ENCODE assay signal across 9 cellular contexts in genomic region chr13:114100446-114101320, GRCh38. TPM values are rescaled to one million over a fixed set of nuclear protein-coding genes. Genes with fewer than 3 reads are reported as not detected.
DNase-seq lines count a peak whose midpoint lies in the region; ATAC-seq, FAIRE-seq and TF ChIP-seq lines count a peak whose summit lies in the region.
"Had no signal": no experiment of that assay in that cellular context is flagged by ENCODE, and none has a peak within 500 bp of the region (broad histone marks: within the 10 kb centered on the region; RNA-seq: fewer than 3 reads in every experiment).

No MANE protein-coding gene starts in this region.

- peak overlapping the region; percentile 24 for H2BK5ac ChIP-seq in mesenchymal stem cell (ENCODE audit: low read depth, low read length, poor library complexity, severe bottlenecking)

- SMC1A ChIA-PET in GM12878 (lab: Charles Lee; ENCODE audit: uncharacterized antibody, unreplicated experiment), result no interaction called here

- peak; percentile 17 for DNase-seq in activated CD4-positive, alpha-beta T cell treated with anti-CD3 and anti-CD28 coated beads for 36 hours
- no peak for DNase-seq in activated CD4-positive, alpha-beta T cell treated with anti-CD3 and anti-CD28 coated beads for 4 hours
- DNase-seq in GM12878 (ENCODE audit: low read depth, low spot score), result no peak
- peak; percentile 72 for DNase-seq in mesenchymal stem cell
- DNase-seq in thyroid gland, result peak in 1 of 2 donors; percentile 57
- DNase-seq in NCI-H1048 (lab: John Stamatoyannopoulos, UW), result no peak
- DNase-seq: OCI-M1 had no signal

- no peak for TF ChIP-seq EP300 in GM12878 (IDR thresholded peaks at IDR 0.05; ENCODE audit: borderline replicate concordance in 1 of 2, control insufficient read depth in 1 of 2, low read depth in 2 of 2, low read length in 2 of 2)

- ATAC-seq in activated CD4-positive, alpha-beta T cell treated with anti-CD3 and anti-CD28 coated beads for 36 hours, result no peak
- peak; percentile 58 for ATAC-seq in GM12878
- ATAC-seq in GM19455 (IDR thresholded peaks at IDR 0.05; ENCODE audit: unreplicated experiment), result no peak
- no peak for ATAC-seq in GM18520 (IDR thresholded peaks at IDR 0.05; ENCODE audit: unreplicated experiment)

- no peaks in the 10 kb centered on the region; the same call in 1 of the 2 replicates for H3K79me2 ChIP-seq in GM12878 (ENCODE audit: control insufficient read depth, insufficient read depth, low read length)

- H3K36me3 ChIP-seq in GM12878 (ENCODE audit: control insufficient read depth in 2 of 2, insufficient read depth in 2 of 2, low read length in 1 of 2), result peaks cover 0 to 1% of the 10 kb centered on the region in 2 experiments; a peak in 2 of 4 replicates
- peaks cover 3 to 60% of the 10 kb centered on the region in 2 experiments for H3K36me3 ChIP-seq in mesenchymal stem cell (ENCODE audit: control insufficient read depth in 1 of 2, insufficient read depth in 2 of 2, low read depth in 1 of 2, low read length in 2 of 2)
- H3K36me3 ChIP-seq in thyroid gland, result no peaks in the 10 kb centered on the region

- H2AFZ ChIP-seq in GM12878 (ENCODE audit: control insufficient read depth, low read depth, low read length) (no peak overlapping the region), mesenchymal stem cell (ENCODE audit: low read depth, low read length) (no peak overlapping the region)

- peak overlapping the region in 1 of 2 experiments; percentile 80 for H3K14ac ChIP-seq in mesenchymal stem cell (ENCODE audit: low read length in 2 of 2)

- peak overlapping the region; percentile 85 for H4K91ac ChIP-seq in mesenchymal stem cell (ENCODE audit: low read length)

- peak overlapping the region; percentile 48 to 86 for H3K18ac ChIP-seq in mesenchymal stem cell (ENCODE audit: low read depth in 1 of 2, low read length in 2 of 2)

- H3K23ac ChIP-seq in mesenchymal stem cell (ENCODE audit: low read length in 2 of 2), result peak overlapping the region in 1 of 2 experiments; percentile 29

- peak overlapping the region; percentile 79 for H2AK5ac ChIP-seq in mesenchymal stem cell (ENCODE audit: low read length, severe bottlenecking)

- TF ChIP-seq CTCF in GM12878 (IDR thresholded peaks at IDR 0.05 in 2 of 3, conservative IDR thresholded peaks at IDR 0.05 in 1 of 3; ENCODE audit: control insufficient read depth in 2 of 3, extremely low read depth in 1 of 3, insufficient read depth in 1 of 3, low read depth in 3 of 3, low read length in 3 of 3) (no peak), thyroid gland (IDR thresholded peaks at IDR 0.05) (no peak)

- H3K4ac ChIP-seq in mesenchymal stem cell (ENCODE audit: low read depth in 1 of 2, low read length in 2 of 2), result peak overlapping the region; percentile 46 to 73

- WGBS in GM12878 (ENCODE audit: insufficient coverage, insufficient replicate concordance, low lambda C conversion rate, missing lambda C conversion rate), result 54% methylated on average over 26 of the region's 28 CpGs
- 82% methylated on average over 25 of the region's 28 CpGs for WGBS in mesenchymal stem cell
- WGBS in thyroid gland, 2 donors, result 72 to 78% methylated on average over 26 of the region's 28 CpGs

- H4K20me1 ChIP-seq in GM12878 (ENCODE audit: control insufficient read depth, insufficient read depth), result 0 out of 2 replicates have a peak, but pooled peaks cover 4% of the 10 kb centered on the region

- no peaks in the 10 kb centered on the region for H3K36me3 Mint-ChIP-seq in activated CD4-positive, alpha-beta T cell treated with anti-CD3 and anti-CD28 coated beads for 36 hours (ENCODE audit: low read depth)

- H3K9ac ChIP-seq in GM12878 (ENCODE audit: control insufficient read depth, insufficient read depth, low read length) (no peak overlapping the region), mesenchymal stem cell (ENCODE audit: low read length) (peak overlapping the region; percentile 38)

- CTCF ChIA-PET in activated CD4-positive, alpha-beta T cell treated with anti-CD3 and anti-CD28 coated beads for 36 hours (lab: Charles Lee), result no interaction called here
- CTCF ChIA-PET in GM12878 (lab: Yijun Ruan, JAX), result no interaction called here

- peak overlapping the region; percentile 82 to 92 for H2BK12ac ChIP-seq in mesenchymal stem cell (ENCODE audit: low read length in 2 of 2)

- no peak overlapping the region for H3K4me3 Mint-ChIP-seq in activated CD4-positive, alpha-beta T cell treated with anti-CD3 and anti-CD28 coated beads for 36 hours

- BruUV-seq in GM12878 (replicated peaks; lab: Mats Ljungman, UMichigan), result no TSS peak

- peak overlapping the region; percentile 91 for H2BK120ac ChIP-seq in mesenchymal stem cell (ENCODE audit: low read depth, low read length)

- H3K9me3 ChIP-seq in GM12878 (replicated peaks; ENCODE audit: control insufficient read depth, insufficient read depth, low read length) (no peaks in the 10 kb centered on the region; the same call in 2 of the 3 replicates), mesenchymal stem cell (ENCODE audit: control insufficient read depth, low read length) (no peaks in the 10 kb centered on the region), thyroid gland (no peaks in the 10 kb centered on the region)

- TF ChIP-seq POLR2A in GM12878 (IDR thresholded peaks at IDR 0.05; ENCODE audit: low read depth, low read length), result no peak
- TF ChIP-seq POLR2A in thyroid gland (IDR thresholded peaks at IDR 0.05), result no peak

- H3K4me1 ChIP-seq in GM12878 (ENCODE audit: control insufficient read depth, insufficient read depth, low read length), result no peaks in the 10 kb centered on the region; the same call in 1 of the 2 replicates
- peaks cover 75% of the 10 kb centered on the region for H3K4me1 ChIP-seq in mesenchymal stem cell (ENCODE audit: control insufficient read depth, insufficient read depth, low read depth, low read length)
- peaks cover 4 to 7% of the 10 kb centered on the region in 2 donors for H3K4me1 ChIP-seq in thyroid gland

- no peaks in the 10 kb centered on the region for H3K27me3 ChIP-seq in GM12878 (replicated peaks in 1 of 2; ENCODE audit: control insufficient read depth in 2 of 2, insufficient read depth in 2 of 2, low read length in 1 of 2)
- H3K27me3 ChIP-seq in mesenchymal stem cell (ENCODE audit: control insufficient read depth in 1 of 2, insufficient read depth in 1 of 2, low read length in 2 of 2), result no peaks in the 10 kb centered on the region
- H3K27me3 ChIP-seq in thyroid gland, result no peaks in the 10 kb centered on the region

- POLR2A ChIA-PET in activated CD4-positive, alpha-beta T cell treated with anti-CD3 and anti-CD28 coated beads for 36 hours (lab: Charles Lee), result no interaction called here
- POLR2A ChIA-PET in GM12878 (lab: Charles Lee), result no interaction called here

- H4K8ac ChIP-seq in mesenchymal stem cell (ENCODE audit: low read length), result peak overlapping the region; percentile 86

- RAD21 ChIA-PET in GM12878 (lab: Charles Lee; ENCODE audit: unreplicated experiment), result no interaction called here

- H3K27ac Mint-ChIP-seq in activated CD4-positive, alpha-beta T cell treated with anti-CD3 and anti-CD28 coated beads for 36 hours, result peak overlapping the region; percentile 47

- intact Hi-C loops in activated CD4-positive, alpha-beta T cell treated with anti-CD3 and anti-CD28 coated beads for 36 hours (cut with DNase I, micrococcal nuclease), result no loop called here
- intact Hi-C loops in GM12878 (cut with micrococcal nuclease; ENCODE audit: unreplicated experiment), result no loop called here
- intact Hi-C loops in thyroid gland (cut with DNase I), result no loop called here

- peak overlapping the region; percentile 61 for H2BK15ac ChIP-seq in mesenchymal stem cell (ENCODE audit: low read depth, poor library complexity, severe bottlenecking)

- in situ Hi-C loops in GM12878 (cut with MboI), result no loop called here

- H3K4me1 Mint-ChIP-seq in activated CD4-positive, alpha-beta T cell treated with anti-CD3 and anti-CD28 coated beads for 36 hours, result peaks cover 64% of the 10 kb centered on the region

- no peak for FAIRE-seq in GM12878 (lab: Jason Lieb, UNC)

- H3K4me2 ChIP-seq in GM12878 (ENCODE audit: control insufficient read depth, insufficient read depth) (no peak overlapping the region), mesenchymal stem cell (ENCODE audit: low read length, poor library complexity, severe bottlenecking) (peak overlapping the region; percentile 16)

- H3K27ac ChIP-seq in GM12878 (ENCODE audit: control insufficient read depth, insufficient read depth) (no peak overlapping the region), mesenchymal stem cell (ENCODE audit: low read length, poor library complexity, severe bottlenecking) (peak overlapping the region; percentile 78), thyroid gland (peak overlapping the region; percentile 29 to 52 (median 38))

- H3K27me3 Mint-ChIP-seq in activated CD4-positive, alpha-beta T cell treated with anti-CD3 and anti-CD28 coated beads for 36 hours, result no peaks in the 10 kb centered on the region

- no peaks in the 10 kb centered on the region for H3K79me1 ChIP-seq in mesenchymal stem cell (replicated peaks; ENCODE audit: low read length, poor library complexity, severe bottlenecking)

- no peaks in the 10 kb centered on the region for H3K9me3 Mint-ChIP-seq in activated CD4-positive, alpha-beta T cell treated with anti-CD3 and anti-CD28 coated beads for 36 hours (ENCODE audit: low read depth)

- no peak for TF ChIP-seq RAD21 in GM12878 (IDR thresholded peaks at IDR 0.05; ENCODE audit: insufficient read depth, low read depth, low read length)

- H3K4me3 ChIP-seq in GM12878 (no peak overlapping the region), mesenchymal stem cell (ENCODE audit: insufficient read depth in 1 of 2, low read depth in 1 of 2, low read length in 2 of 2) (peak overlapping the region in 1 of 2 experiments; percentile 4), thyroid gland (replicated peaks in 1 of 3) (no peak overlapping the region)

RNA-seq across cellular contexts. Expression of gene RASA3, which starts 31.7 kb away (rescaled TPM):
- total RNA-seq in activated CD4-positive, alpha-beta T cell treated with anti-CD3 and anti-CD28 coated beads for 36 hours, result 10 to 100 TPM; 33.0 to 34.7 TPM
- total RNA-seq in GM12878 (2013; cell fraction: nucleolus; rRNA removed), result 26.7 and 27.7 TPM in 2 replicates
- total RNA-seq in GM12878 (2014; rRNA removed) (18.2 and 19.1 TPM in 2 replicates), GM12878 (2014; rRNA removed; fragmentation: Illumina TruSeq; extraction: Trizol) (14.6 and 16.6 TPM in 2 replicates), GM12878 (2021) (29.4 and 33.9 TPM in 2 replicates), thyroid gland (10 to 100 TPM; 22.3 to 32.3 (median 25.5) TPM)
- 6.4 TPM for polyA plus RNA-seq in GM12878 (2011; ENCODE audit: low read depth)
- polyA plus RNA-seq in GM12878 (2011; rRNA removed) (10.5 and 15.0 TPM in 2 replicates), GM12878 (2014; fragmentation: Illumina TruSeq; extraction: Trizol) (13.8 and 19.8 TPM in 2 replicates), GM12878 (2014; fragmentation: Nextera tagmentation; extraction: Ambion mirVana) (1 to 10 TPM in 1 of 2 experiments, under 1 TPM in 1; 0.79 to 2.1 TPM), GM12878 (2014; rRNA removed) (28.5 and 29.0 TPM in 2 replicates), GM12878 (2016; fragmentation: Nextera tagmentation; extraction: Ambion mirVana) (10 to 100 TPM; 16.5 to 18.6 TPM)
- polyA plus RNA-seq in GM12878 (2011; cell fraction: cytosol; rRNA removed), result 15.9 and 18.4 TPM in 2 replicates
- polyA plus RNA-seq in GM12878 (2011; cell fraction: nucleus; rRNA removed), result 30.3 and 33.9 TPM in 2 replicates
- 13.9 and 16.8 TPM in 2 replicates for polyA plus RNA-seq in GM12878 (2012)
- polyA minus RNA-seq in GM12878 (2011; rRNA and poly(A)+ RNA removed), result 11.9 and 19.9 TPM in 2 replicates
- 7.7 and 7.9 TPM in 2 replicates for polyA minus RNA-seq in GM12878 (2011; cell fraction: cytosol; rRNA and poly(A)+ RNA removed)
- 7.3 and 11.3 TPM in 2 replicates for polyA minus RNA-seq in GM12878 (2011; cell fraction: nucleus; rRNA and poly(A)+ RNA removed)
- polyA plus RNA-seq in mesenchymal stem cell (2013, experiment 1 of 2), result 44.2 TPM
- 43.9 TPM for polyA plus RNA-seq in mesenchymal stem cell (2013, experiment 2 of 2)

Comparison
In these comparisons a context has a peak if more than half of its experiments do, and no peak if none do; other contexts are left out.
1. DNase-seq: peak in activated CD4-positive, alpha-beta T cell treated with anti-CD3 and anti-CD28 coated beads for 36 hours (single experiment) and mesenchymal stem cell (single experiment); none in activated CD4-positive, alpha-beta T cell treated with anti-CD3 and anti-CD28 coated beads for 4 hours (0 of 2), GM12878 (single experiment) and NCI-H1048 (single experiment).